In the genomic region with DNA sequence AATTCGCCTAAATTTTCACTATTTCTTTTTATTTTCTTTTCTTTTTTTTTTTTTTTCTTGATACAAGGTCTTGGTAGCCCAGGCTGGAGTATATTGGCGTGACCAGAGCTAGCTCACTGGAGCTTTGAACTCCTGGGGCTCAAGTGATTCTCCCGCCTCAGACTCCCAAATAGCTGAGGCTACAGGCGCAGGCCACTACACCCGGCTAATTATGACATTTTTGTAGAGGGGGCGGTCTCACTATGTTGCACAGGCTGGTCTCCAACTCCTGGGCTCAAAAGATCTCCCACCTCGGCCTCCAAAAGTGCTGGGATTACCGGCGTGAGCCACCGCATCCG, we compare ENCODE assay signal across 8 cellular contexts. TPM values are rescaled to one million over a fixed set of nuclear protein-coding genes. Genes with fewer than 3 reads are reported as not detected.
DNase-seq lines count a peak whose midpoint lies in the region; ATAC-seq and TF ChIP-seq lines count a peak whose summit lies in the region.

No MANE protein-coding gene starts in this region.

- peak overlapping the region; percentile 90 for H3K27ac Mint-ChIP-seq in activated T-cell treated with anti-CD3 and anti-CD28 coated beads, Interleukin-2, amount 50 U/mL, for 72 hours

- peak overlapping the region in 3 of 5 donors; percentile 83 to 98 (median 95) for H3K27ac ChIP-seq in adrenal gland
- H3K27ac ChIP-seq in liver (ENCODE audit: low read depth in 1 of 2, low read length in 2 of 2): peak overlapping the region; percentile 88 to 92
- peak overlapping the region; percentile 42 to 96 (median 93) for H3K27ac ChIP-seq in tibial nerve

- H3K27me3 ChIP-seq in adrenal gland (no peaks in the 10 kb centered on the region), liver (ENCODE audit: control insufficient read depth in 4 of 4, insufficient read depth in 4 of 4, low read length in 3 of 4) (no peaks in the 10 kb centered on the region), tibial nerve (no peaks in the 10 kb centered on the region)

- no peaks in the 10 kb centered on the region for H3K36me3 ChIP-seq in adrenal gland (replicated peaks in 1 of 2)
- H3K36me3 ChIP-seq in liver (ENCODE audit: control insufficient read depth in 4 of 4, insufficient read depth in 3 of 4, low read depth in 1 of 4, low read length in 3 of 4): no peaks in the 10 kb centered on the region
- no peaks in the 10 kb centered on the region for H3K36me3 ChIP-seq in tibial nerve

- TF ChIP-seq POLR2A in adrenal gland (IDR thresholded peaks at IDR 0.05): no peak
- TF ChIP-seq POLR2A in tibial nerve (IDR thresholded peaks at IDR 0.05): no peak

- H3K4me1 ChIP-seq in adrenal gland (replicated peaks in 1 of 2) (peaks cover 0 to 7% of the 10 kb centered on the region in 2 donors), liver (ENCODE audit: control insufficient read depth in 4 of 4, insufficient read depth in 4 of 4, low read length in 3 of 4) (peaks cover 2 to 8% (median 2%) of the 10 kb centered on the region in 4 donors), tibial nerve (peaks cover 0 to 6% (median 3%) of the 10 kb centered on the region in 4 donors)

- peak overlapping the region; percentile 41 to 99 for H3K9ac ChIP-seq in liver (ENCODE audit: low read depth in 1 of 2, low read length in 2 of 2)

- H3K9me3 Mint-ChIP-seq in activated T-cell treated with anti-CD3 and anti-CD28 coated beads, Interleukin-2, amount 50 U/mL, for 72 hours: no peaks in the 10 kb centered on the region

- H3K4me1 Mint-ChIP-seq in activated T-cell treated with anti-CD3 and anti-CD28 coated beads, Interleukin-2, amount 50 U/mL, for 72 hours (ENCODE audit: low read depth): peaks cover 12% of the 10 kb centered on the region

- no peak for ATAC-seq in activated T-cell treated with anti-CD3 and anti-CD28 coated beads, Interleukin-2, amount 50 U/mL, for 72 hours (replicated peaks in 1 of 2)
- ATAC-seq in HG03442 (IDR thresholded peaks at IDR 0.05; ENCODE audit: unreplicated experiment): no peak

- intact Hi-C loops in adrenal gland (cut with DNase I): no loop called here

- H3K9me3 ChIP-seq in adrenal gland (replicated peaks in 1 of 3) (no peaks in the 10 kb centered on the region), liver (ENCODE audit: control insufficient read depth in 4 of 4, low read length in 3 of 4) (no peaks in the 10 kb centered on the region), tibial nerve (no peaks in the 10 kb centered on the region)

- no peak for DNase-seq in activated T-cell treated with anti-CD3 and anti-CD28 coated beads, Interleukin-2, amount 50 U/mL, for 72 hours
- DNase-seq in activated T-cell treated with anti-CD3 and anti-CD28 coated beads, Interleukin-2, amount 50 U/mL, for 48 hours: no peak
- DNase-seq in adrenal gland (peak in 1 of 7 donors; percentile 17), tibial nerve (ENCODE audit: low spot score in 2 of 2) (no peak), GDM1 (lab: John Stamatoyannopoulos, UW) (no peak), middle frontal gyrus (ENCODE audit: extremely low spot score, low spot score) (no peak)

- TF ChIP-seq RAD21 in liver (IDR thresholded peaks at IDR 0.05): no peak

- H3K4me3 ChIP-seq in adrenal gland (peak overlapping the region in 2 of 4 donors; percentile 54 to 96), liver (ENCODE audit: low read depth in 1 of 3, low read length in 3 of 3) (peak overlapping the region; percentile 72 to 91 (median 76)), tibial nerve (peak overlapping the region; percentile 43 to 94 (median 84))

- H3K36me3 Mint-ChIP-seq in activated T-cell treated with anti-CD3 and anti-CD28 coated beads, Interleukin-2, amount 50 U/mL, for 72 hours (ENCODE audit: insufficient read depth in 2 of 2): no peaks in the 10 kb centered on the region

- WGBS in adrenal gland, 4 donors: 72 to 76% (median 73%) methylated on average over 11 of the region's 11 CpGs
- 79% methylated on average over 11 of the region's 11 CpGs for WGBS in liver
- 59 to 72% methylated on average over 11 of the region's 11 CpGs for WGBS in tibial nerve, 2 donors

- no peak for TF ChIP-seq CTCF in adrenal gland (IDR thresholded peaks at IDR 0.05)
- no peak for TF ChIP-seq CTCF in liver (IDR thresholded peaks at IDR 0.05; ENCODE audit: low read depth, low read length, missing input control)
- no peak for TF ChIP-seq CTCF in tibial nerve (IDR thresholded peaks at IDR 0.05)

- peak overlapping the region; percentile 85 to 93 for H3K4me3 Mint-ChIP-seq in activated T-cell treated with anti-CD3 and anti-CD28 coated beads, Interleukin-2, amount 50 U/mL, for 72 hours

- no peak for TF ChIP-seq EP300 in tibial nerve (IDR thresholded peaks at IDR 0.05)

- H3K27me3 Mint-ChIP-seq in activated T-cell treated with anti-CD3 and anti-CD28 coated beads, Interleukin-2, amount 50 U/mL, for 72 hours (ENCODE audit: low read depth): no peaks in the 10 kb centered on the region

TF ChIP-seq in liver, 16 proteins besides CTCF, POLR2A, EP300 and RAD21:
- TF ChIP-seq HNF4G (IDR thresholded peaks at IDR 0.05): no peak
- TF ChIP-seq, protein P1, sequence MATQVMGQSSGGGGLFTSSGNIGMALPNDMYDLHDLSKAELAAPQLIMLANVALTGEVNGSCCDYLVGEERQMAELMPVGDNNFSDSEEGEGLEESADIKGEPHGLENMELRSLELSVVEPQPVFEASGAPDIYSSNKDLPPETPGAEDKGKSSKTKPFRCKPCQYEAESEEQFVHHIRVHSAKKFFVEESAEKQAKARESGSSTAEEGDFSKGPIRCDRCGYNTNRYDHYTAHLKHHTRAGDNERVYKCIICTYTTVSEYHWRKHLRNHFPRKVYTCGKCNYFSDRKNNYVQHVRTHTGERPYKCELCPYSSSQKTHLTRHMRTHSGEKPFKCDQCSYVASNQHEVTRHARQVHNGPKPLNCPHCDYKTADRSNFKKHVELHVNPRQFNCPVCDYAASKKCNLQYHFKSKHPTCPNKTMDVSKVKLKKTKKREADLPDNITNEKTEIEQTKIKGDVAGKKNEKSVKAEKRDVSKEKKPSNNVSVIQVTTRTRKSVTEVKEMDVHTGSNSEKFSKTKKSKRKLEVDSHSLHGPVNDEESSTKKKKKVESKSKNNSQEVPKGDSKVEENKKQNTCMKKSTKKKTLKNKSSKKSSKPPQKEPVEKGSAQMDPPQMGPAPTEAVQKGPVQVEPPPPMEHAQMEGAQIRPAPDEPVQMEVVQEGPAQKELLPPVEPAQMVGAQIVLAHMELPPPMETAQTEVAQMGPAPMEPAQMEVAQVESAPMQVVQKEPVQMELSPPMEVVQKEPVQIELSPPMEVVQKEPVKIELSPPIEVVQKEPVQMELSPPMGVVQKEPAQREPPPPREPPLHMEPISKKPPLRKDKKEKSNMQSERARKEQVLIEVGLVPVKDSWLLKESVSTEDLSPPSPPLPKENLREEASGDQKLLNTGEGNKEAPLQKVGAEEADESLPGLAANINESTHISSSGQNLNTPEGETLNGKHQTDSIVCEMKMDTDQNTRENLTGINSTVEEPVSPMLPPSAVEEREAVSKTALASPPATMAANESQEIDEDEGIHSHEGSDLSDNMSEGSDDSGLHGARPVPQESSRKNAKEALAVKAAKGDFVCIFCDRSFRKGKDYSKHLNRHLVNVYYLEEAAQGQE (IDR thresholded peaks at IDR 0.05): no peak
- TF ChIP-seq TAF1 (conservative IDR thresholded peaks at IDR 0.05): no peak

RNA-seq across cellular contexts. Expression of a gene that starts 37.3 kb away (rescaled TPM):
- 100 to 1,000 TPM; 112 to 130 TPM for total RNA-seq in activated T-cell treated with anti-CD3 and anti-CD28 coated beads, Interleukin-2, amount 50 U/mL, for 72 hours
- total RNA-seq in adrenal gland: 100 to 1,000 TPM in 4 of 8 donors, 10 to 100 TPM in 4; 70.4 to 130 (median 104) TPM
- 10 to 100 TPM; 44.5 to 91.0 (median 74.2) TPM for polyA plus RNA-seq in adrenal gland
- total RNA-seq in liver: 100 to 1,000 TPM in 1 of 2 donors, 10 to 100 TPM in 1; 54.0 to 133 TPM
- polyA plus RNA-seq in liver: 10 to 100 TPM; 12.6 to 41.9 TPM
- total RNA-seq in tibial nerve: 100 to 1,000 TPM in 1 of 4 donors, 10 to 100 TPM in 3; 68.4 to 117 (median 98.1) TPM
